In the genomic region with DNA sequence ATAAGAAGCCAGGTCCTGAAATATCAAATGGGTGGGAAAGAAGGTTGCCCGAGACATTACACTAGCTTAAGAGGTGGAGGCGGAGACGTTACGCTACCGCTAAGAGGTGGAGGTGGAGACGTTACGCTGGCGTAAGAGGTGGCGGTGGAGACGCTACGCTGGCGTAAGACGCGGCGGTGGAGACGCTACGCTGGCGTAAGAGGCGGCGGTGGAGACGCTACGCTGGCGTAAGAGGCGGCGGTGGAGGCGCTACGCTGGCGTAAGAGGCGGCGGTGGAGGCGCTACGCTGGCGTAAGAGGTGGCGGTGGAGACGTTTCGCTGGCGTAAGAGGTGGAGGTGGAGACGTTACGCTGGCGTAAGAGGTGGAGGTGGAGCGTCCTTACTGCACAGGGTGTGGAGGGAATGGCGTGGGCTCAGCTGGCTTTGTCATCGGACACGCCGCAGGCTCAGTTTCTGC, we compare ENCODE assay signal across 9 cellular contexts. TPM values are rescaled to one million over a fixed set of nuclear protein-coding genes. Genes with fewer than 3 reads are reported as not detected.
DNase-seq lines count a peak whose midpoint lies in the region; ATAC-seq and TF ChIP-seq lines count a peak whose summit lies in the region.
"Had no signal": no experiment of that assay in that cellular context is flagged by ENCODE, and none has a peak within 500 bp of the region (broad histone marks: within the 10 kb centered on the region; RNA-seq: fewer than 3 reads in every experiment).

No MANE protein-coding gene starts in this region.

- no peak for TF ChIP-seq POLR2A in heart left ventricle (IDR thresholded peaks at IDR 0.05)

- H4K20me1 ChIP-seq in SU-DHL-6 (ENCODE audit: low read depth, low read length): no peaks in the 10 kb centered on the region

- H3K27ac ChIP-seq in heart left ventricle: peak overlapping the region in 3 of 12 donors; percentile 59 to 69 (median 63)
- H3K27ac ChIP-seq in right atrium auricular region: peak overlapping the region in 1 of 2 donors; percentile 63
- H3K27ac ChIP-seq in SU-DHL-6 (ENCODE audit: low read depth, low read length): peak overlapping the region; percentile 51
- peak overlapping the region; percentile 37 for H3K27ac ChIP-seq in stomach smooth muscle (ENCODE audit: low read length)
- no peak overlapping the region for H3K27ac ChIP-seq in WERI-Rb-1
- H3K27ac ChIP-seq: neutrophil had no signal

- ATAC-seq in heart left ventricle (no peak), GM19035 (IDR thresholded peaks at IDR 0.05; ENCODE audit: unreplicated experiment) (no peak)

- no peaks in the 10 kb centered on the region for H3K79me2 ChIP-seq in SU-DHL-6 (ENCODE audit: insufficient read depth, low read length)

- peak overlapping the region; percentile 32 for H2AFZ ChIP-seq in SU-DHL-6 (ENCODE audit: low read depth, low read length, severe bottlenecking)

- DNase-seq in heart left ventricle (peak in 1 of 5 donors; percentile 46), right atrium auricular region (ENCODE audit: low spot score) (no peak), foreskin fibroblast (peak; percentile 66 to 79), WERI-Rb-1 (no peak), dedifferentiated amniotic fluid mesenchymal stem cell (ENCODE audit: extremely low spot score) (no peak)

- TF ChIP-seq CTCF in heart left ventricle (IDR thresholded peaks at IDR 0.05): no peak
- no peak for TF ChIP-seq CTCF in right atrium auricular region (IDR thresholded peaks at IDR 0.05)
- no peak for TF ChIP-seq CTCF in SU-DHL-6 (IDR thresholded peaks at IDR 0.05; ENCODE audit: insufficient read depth, low read length, poor library complexity, severe bottlenecking)
- no peak for TF ChIP-seq CTCF in foreskin fibroblast (IDR thresholded peaks at IDR 0.05; ENCODE audit: low read depth, low read length)
- no peak for TF ChIP-seq CTCF in WERI-Rb-1 (IDR thresholded peaks at IDR 0.05; ENCODE audit: low read depth, low read length)

- intact Hi-C loops in heart left ventricle (cut with DNase I): no loop called here

- H3K27me3 ChIP-seq in heart left ventricle: no peaks in the 10 kb centered on the region
- H3K27me3 ChIP-seq in right atrium auricular region: no peaks in the 10 kb centered on the region
- no peaks in the 10 kb centered on the region for H3K27me3 ChIP-seq in SU-DHL-6 (ENCODE audit: low read length)
- H3K27me3 ChIP-seq in stomach smooth muscle (ENCODE audit: control insufficient read depth in 1 of 2, insufficient read depth in 2 of 2, low read length in 2 of 2): no peaks in the 10 kb centered on the region
- peaks cover 63% of the 10 kb centered on the region for H3K27me3 ChIP-seq in WERI-Rb-1 (ENCODE audit: insufficient read depth, low read depth, severe bottlenecking)
- H3K27me3 ChIP-seq: neutrophil had no signal

- H3K9me2 ChIP-seq in SU-DHL-6 (replicated peaks; ENCODE audit: insufficient read depth, low read length): no peaks in the 10 kb centered on the region

- peaks cover 0 to 25% (median 6%) of the 10 kb centered on the region in 9 donors for H3K36me3 ChIP-seq in heart left ventricle
- peaks cover 6% of the 10 kb centered on the region for H3K36me3 ChIP-seq in right atrium auricular region
- H3K36me3 ChIP-seq in SU-DHL-6 (ENCODE audit: low read length): no peaks in the 10 kb centered on the region
- H3K36me3 ChIP-seq in stomach smooth muscle (ENCODE audit: control insufficient read depth in 2 of 2, insufficient read depth in 2 of 2, low read length in 2 of 2): peaks cover 2 to 5% of the 10 kb centered on the region in 2 donors
- H3K36me3 ChIP-seq in WERI-Rb-1: no peaks in the 10 kb centered on the region
- H3K36me3 ChIP-seq: neutrophil had no signal

- H3K9me3 ChIP-seq in heart left ventricle (no peaks in the 10 kb centered on the region), right atrium auricular region (no peaks in the 10 kb centered on the region), SU-DHL-6 (ENCODE audit: insufficient read depth, low read length) (no peaks in the 10 kb centered on the region), stomach smooth muscle (ENCODE audit: control insufficient read depth in 2 of 2, low read length in 2 of 2) (no peaks in the 10 kb centered on the region), WERI-Rb-1 (ENCODE audit: severe bottlenecking) (no peaks in the 10 kb centered on the region)
- H3K9me3 ChIP-seq: neutrophil had no signal

- peaks cover 0 to 22% (median 0%) of the 10 kb centered on the region in 12 donors for H3K4me1 ChIP-seq in heart left ventricle
- peaks cover 0 to 4% of the 10 kb centered on the region in 2 donors for H3K4me1 ChIP-seq in right atrium auricular region
- H3K4me1 ChIP-seq in stomach smooth muscle (ENCODE audit: control insufficient read depth, insufficient read depth, low read length): peaks cover 3% of the 10 kb centered on the region

- peaks cover 8% of the 10 kb centered on the region; the same call in 1 of the 2 replicates for H3F3A ChIP-seq in SU-DHL-6 (ENCODE audit: insufficient read depth)

- H3K9ac ChIP-seq in SU-DHL-6 (ENCODE audit: low read length) (peak overlapping the region; percentile 24), stomach smooth muscle (ENCODE audit: low read length in 2 of 2) (peak overlapping the region in 1 of 2 donors; percentile 43)

- H3K4me3 ChIP-seq in heart left ventricle: peak overlapping the region in 9 of 12 donors; percentile 5 to 56 (median 33)
- peak overlapping the region in 1 of 2 donors; percentile 26 for H3K4me3 ChIP-seq in right atrium auricular region
- peak overlapping the region; percentile 27 for H3K4me3 ChIP-seq in SU-DHL-6 (ENCODE audit: insufficient read depth, low read length, poor library complexity, severe bottlenecking)
- H3K4me3 ChIP-seq in foreskin fibroblast (ENCODE audit: low read depth in 1 of 2, low read length in 2 of 2): peak overlapping the region; percentile 19 to 45
- peak overlapping the region; percentile 26 to 68 for H3K4me3 ChIP-seq in stomach smooth muscle (ENCODE audit: low read length in 2 of 2)
- no peak overlapping the region for H3K4me3 ChIP-seq in WERI-Rb-1 (ENCODE audit: low read depth, low read length)

- peak overlapping the region; percentile 43 for H3K4me2 ChIP-seq in SU-DHL-6 (ENCODE audit: low read depth, low read length, poor library complexity, severe bottlenecking)

- WGBS in heart left ventricle, 4 donors: 50 to 82% (median 56%) methylated on average over 44 to 45 of the region's 45 CpGs

RNA-seq across cellular contexts. Expression of a gene that starts 12.8 kb away (rescaled TPM):
- total RNA-seq in heart left ventricle (10 to 100 TPM; 15.8 to 44.6 (median 28.6) TPM), right atrium auricular region (10 to 100 TPM; 18.9 to 37.7 TPM)
- 10 to 100 TPM; 14.4 to 17.3 TPM for polyA plus RNA-seq in heart left ventricle

RNA-seq across cellular contexts. Expression of a gene that starts 23.2 kb away (rescaled TPM):
- total RNA-seq in heart left ventricle (1 to 10 TPM in 4 of 9 donors, under 1 TPM in 5; 0.35 to 2.1 (median 1.00) TPM), right atrium auricular region (1 to 10 TPM in 1 of 2 donors, under 1 TPM in 1; 0.75 to 1.9 TPM)
- under 1 TPM; 0.33 to 0.72 TPM for polyA plus RNA-seq in heart left ventricle

Comparison
In these comparisons a context has a peak if more than half of its experiments do, and no peak if none do; other contexts are left out.
1. DNase-seq: peak in foreskin fibroblast (2 of 2); none in right atrium auricular region (single experiment), WERI-Rb-1 (single experiment) and dedifferentiated amniotic fluid mesenchymal stem cell (single experiment).